14 cellular contexts compared by ENCODE assay signal in genomic region chr4:40452490-40452813, GRCh38.
DNase-seq lines count a peak whose midpoint lies in the region; ATAC-seq, FAIRE-seq and TF ChIP-seq lines count a peak whose summit lies in the region.
"Had no signal": no experiment of that assay in that cellular context is flagged by ENCODE, and none has a peak within 500 bp of the region (broad histone marks: within the 10 kb centered on the region; RNA-seq: fewer than 3 reads in every experiment).

No MANE protein-coding gene starts in this region.

- TF ChIP-seq CTCF in CD8-positive, alpha-beta T cell (IDR thresholded peaks at IDR 0.05): no peak
- TF ChIP-seq CTCF in MM.1S (IDR thresholded peaks at IDR 0.05; ENCODE audit: low read length) (no peak), HepG2 (CRISPR knock-in tag; IDR thresholded peaks at IDR 0.05) (no peak), uterus (IDR thresholded peaks at IDR 0.05) (no peak), type B pancreatic cell (conservative IDR thresholded peaks at IDR 0.05) (no peak)

- H3K27me3 ChIP-seq in CD8-positive, alpha-beta T cell (ENCODE audit: insufficient read depth, low read length): no peaks in the 10 kb centered on the region
- H3K27me3 ChIP-seq in MM.1S (replicated peaks; ENCODE audit: insufficient read depth, low read length) (no peaks in the 10 kb centered on the region), HepG2 (ENCODE audit: control insufficient read depth in 1 of 2, insufficient read depth in 2 of 2, low read length in 2 of 2) (no peaks in the 10 kb centered on the region; a peak in 1 of 5 replicates), uterus (no peaks in the 10 kb centered on the region)

- H3K9me3 Mint-ChIP-seq in CD8-positive, alpha-beta T cell: no peaks in the 10 kb centered on the region
- no peaks in the 10 kb centered on the region for H3K9me3 Mint-ChIP-seq in type B pancreatic cell
- H3K9me3 Mint-ChIP-seq: activated CD4-positive, alpha-beta memory T cell treated with anti-CD3 and anti-CD28 coated beads, Interleukin-2, amount 10 ng/mL, durations not matched to agents 7 days and 5 days; neural crest cell had no signal

- no peak for TF ChIP-seq RAD21 in HepG2 (CRISPR knock-in tag; IDR thresholded peaks at IDR 0.05)

- ATAC-seq in CD8-positive, alpha-beta T cell: no peak
- ATAC-seq in GM19351 (IDR thresholded peaks at IDR 0.05; ENCODE audit: unreplicated experiment): peak; percentile 17
- no peak for ATAC-seq in HepG2

- H3K9ac ChIP-seq in MM.1S (ENCODE audit: low read length) (no peak overlapping the region), HepG2 (ENCODE audit: insufficient read depth, low read depth, low read length) (no peak overlapping the region)
- H3K9ac ChIP-seq: SK-N-SH had no signal

- H3K27me3 Mint-ChIP-seq in CD8-positive, alpha-beta T cell (ENCODE audit: low read depth): no peaks in the 10 kb centered on the region
- H3K27me3 Mint-ChIP-seq in type B pancreatic cell: no peaks in the 10 kb centered on the region
- H3K27me3 Mint-ChIP-seq: activated CD4-positive, alpha-beta memory T cell treated with anti-CD3 and anti-CD28 coated beads, Interleukin-2, amount 10 ng/mL, durations not matched to agents 7 days and 5 days had no signal

- FAIRE-seq in HepG2 (lab: Jason Lieb, UNC): no peak
- FAIRE-seq: endothelial cell of umbilical vein had no signal

- no peak overlapping the region for H2AFZ ChIP-seq in MM.1S (ENCODE audit: low read length)
- H2AFZ ChIP-seq in HepG2 (ENCODE audit: low read length): no peak overlapping the region

- H3K79me2 ChIP-seq in MM.1S (ENCODE audit: low read length) (peaks cover 55% of the 10 kb centered on the region), HepG2 (ENCODE audit: insufficient read depth, low read length) (no peaks in the 10 kb centered on the region)

- no peaks in the 10 kb centered on the region for H3K36me3 ChIP-seq in CD8-positive, alpha-beta T cell (ENCODE audit: insufficient read depth, low read length)
- peaks cover 3% of the 10 kb centered on the region; the same call in 1 of the 2 replicates for H3K36me3 ChIP-seq in MM.1S (replicated peaks; ENCODE audit: insufficient read depth, low read length)
- no peaks in the 10 kb centered on the region for H3K36me3 ChIP-seq in HepG2 (replicated peaks in 1 of 2; ENCODE audit: control insufficient read depth in 1 of 2, insufficient read depth in 2 of 2, low read length in 2 of 2)
- no peaks in the 10 kb centered on the region for H3K36me3 ChIP-seq in uterus

- CTCF ChIA-PET in CD8-positive, alpha-beta T cell (lab: Charles Lee): interaction anchor here (0.9 kb wide), 1 partner anchor 127 kb away, joined by 4 read pairs; no protein-coding TSS in a partner anchor
- CTCF ChIA-PET in HepG2 (lab: Yijun Ruan, JAX; ENCODE audit: low intra/inter-chr PET ratio, low total read pairs): no interaction called here

- H3K9me3 ChIP-seq in CD8-positive, alpha-beta T cell (ENCODE audit: low read length): no peaks in the 10 kb centered on the region
- H3K9me3 ChIP-seq in MM.1S (replicated peaks; ENCODE audit: insufficient read depth, low read length) (no peaks in the 10 kb centered on the region), HepG2 (ENCODE audit: low read length) (no peaks in the 10 kb centered on the region), uterus (no peaks in the 10 kb centered on the region)
- H3K9me3 ChIP-seq: SK-N-SH had no signal

- H3K4me3 Mint-ChIP-seq in CD8-positive, alpha-beta T cell: peak overlapping the region; percentile 32
- no peak overlapping the region for H3K4me3 Mint-ChIP-seq in type B pancreatic cell
- H3K4me3 Mint-ChIP-seq: neural crest cell had no signal

- intact Hi-C loops in CD8-positive, alpha-beta T cell (cut with DNase I, micrococcal nuclease): no loop called here
- intact Hi-C loops in HepG2 (cut with micrococcal nuclease; ENCODE audit: unreplicated experiment): no loop called here
- intact Hi-C loops in uterus (cut with DNase I; ENCODE audit: low total_unique reads): no loop called here

- no peaks in the 10 kb centered on the region for H3K36me3 Mint-ChIP-seq in CD8-positive, alpha-beta T cell
- H3K36me3 Mint-ChIP-seq in type B pancreatic cell: peaks cover 4% of the 10 kb centered on the region

- H4K20me1 ChIP-seq in MM.1S (ENCODE audit: insufficient read depth, low read length) (no peaks in the 10 kb centered on the region), HepG2 (ENCODE audit: insufficient read depth, low read length) (no peaks in the 10 kb centered on the region)

- H3K9me2 ChIP-seq in MM.1S (replicated peaks; ENCODE audit: insufficient read depth, low read length): no peaks in the 10 kb centered on the region
- H3K9me2 ChIP-seq: SK-N-SH had no signal

- H3K4me1 ChIP-seq in CD8-positive, alpha-beta T cell (ENCODE audit: insufficient read depth, low read length): peaks cover 2% of the 10 kb centered on the region
- peaks cover 17% of the 10 kb centered on the region for H3K4me1 ChIP-seq in MM.1S (ENCODE audit: low read length)
- H3K4me1 ChIP-seq in HepG2 (ENCODE audit: insufficient read depth, low read length): peaks cover 37% of the 10 kb centered on the region
- no peaks in the 10 kb centered on the region for H3K4me1 ChIP-seq in uterus

- TF ChIP-seq EP300 in HepG2 (IDR thresholded peaks at IDR 0.05; ENCODE audit: low read depth in 2 of 2, low read length in 2 of 2): no peak
- no peak for TF ChIP-seq EP300 in HepG2 (CRISPR knock-in tag; IDR thresholded peaks at IDR 0.05; ENCODE audit: borderline replicate concordance)

- H3K4me2 ChIP-seq in MM.1S (ENCODE audit: low read depth, low read length): peak overlapping the region; percentile 50
- 0 out of 2 replicates have a peak overlapping the region, but pooled peaks have one; percentile 7 for H3K4me2 ChIP-seq in HepG2 (ENCODE audit: low read depth, low read length)
- H3K4me2 ChIP-seq: SK-N-SH had no signal

- POLR2A ChIA-PET in CD8-positive, alpha-beta T cell (lab: Charles Lee): no interaction called here
- POLR2A ChIA-PET in HepG2 (lab: Yijun Ruan, JAX): no interaction called here

- H3K4me1 Mint-ChIP-seq in CD8-positive, alpha-beta T cell (ENCODE audit: low read depth): peaks cover 9% of the 10 kb centered on the region
- peaks cover 9% of the 10 kb centered on the region for H3K4me1 Mint-ChIP-seq in type B pancreatic cell (ENCODE audit: unreplicated experiment)
- H3K4me1 Mint-ChIP-seq: neural crest cell had no signal

- H3K4me3 ChIP-seq in CD8-positive, alpha-beta T cell (ENCODE audit: low read depth, low read length): no peak overlapping the region
- no peak overlapping the region for H3K4me3 ChIP-seq in MM.1S (ENCODE audit: low read length)
- no peak overlapping the region for H3K4me3 ChIP-seq in HepG2 (replicated peaks in 1 of 3; ENCODE audit: insufficient read depth in 1 of 3, low read depth in 2 of 3, low read length in 3 of 3)
- H3K4me3 ChIP-seq in uterus: no peak overlapping the region

- no peak overlapping the region for H3K27ac ChIP-seq in CD8-positive, alpha-beta T cell (ENCODE audit: low read depth, low read length)
- peak overlapping the region; percentile 27; the same call in 1 of the 2 replicates for H3K27ac ChIP-seq in MM.1S (ENCODE audit: low read length)
- H3K27ac ChIP-seq in HepG2 (ENCODE audit: extremely low read length, insufficient read depth, low read length): no peak overlapping the region
- no peak overlapping the region for H3K27ac ChIP-seq in uterus

- H3F3A ChIP-seq in MM.1S (ENCODE audit: insufficient read depth, low read length): peaks cover 20% of the 10 kb centered on the region

- in situ Hi-C loops in HepG2 (cut with HindIII; ENCODE audit: extremely low pct_ligation_motif_present, low pct_unique_long_range_greater_than_20kb) (no loop called here), ACHN (cut with HindIII; ENCODE audit: low pct_ligation_motif_present, low pct_unique_long_range_greater_than_20kb, low sequenced_read_pairs) (no loop called here)

- BruUV-seq in HepG2 (replicated peaks; lab: Mats Ljungman, UMichigan): no TSS peak

- no peak for DNase-seq in CD8-positive, alpha-beta T cell
- DNase-seq in MM.1S (no peak), HepG2 (ENCODE audit: low spot score) (no peak), T-helper 9 cell (no peak), uterus (no peak), type B pancreatic cell (ENCODE audit: extremely low spot score, unreplicated experiment) (no peak), ACHN (no peak)
- DNase-seq: activated CD4-positive, alpha-beta memory T cell treated with anti-CD3 and anti-CD28 coated beads, Interleukin-2, amount 10 ng/mL, durations not matched to agents 7 days and 5 days; amygdala; NCI-H526; SK-N-SH had no signal

- no peak overlapping the region for H3K27ac Mint-ChIP-seq in CD8-positive, alpha-beta T cell
- H3K27ac Mint-ChIP-seq in type B pancreatic cell: no peak overlapping the region
- H3K27ac Mint-ChIP-seq: activated CD4-positive, alpha-beta memory T cell treated with anti-CD3 and anti-CD28 coated beads, Interleukin-2, amount 10 ng/mL, durations not matched to agents 7 days and 5 days had no signal

- TF ChIP-seq POLR2A in HepG2 (IDR thresholded peaks at IDR 0.05; ENCODE audit: insufficient read depth in 1 of 2, low read depth in 2 of 2, low read length in 2 of 2): no peak
- TF ChIP-seq POLR2A in uterus (IDR thresholded peaks at IDR 0.05): no peak

- WGBS in HepG2 (ENCODE audit: low lambda C conversion rate): 89% methylated on average over 6 of the region's 6 CpGs

TF ChIP-seq in HepG2, 621 proteins besides CTCF, POLR2A, EP300 and RAD21:
- TF ChIP-seq TOPORS (CRISPR knock-in tag; IDR thresholded peaks at IDR 0.05): no peak
- TF ChIP-seq ZSCAN21 (CRISPR knock-in tag; IDR thresholded peaks at IDR 0.05; ENCODE audit: borderline replicate concordance): no peak
- TF ChIP-seq ZNF230 (CRISPR knock-in tag; IDR thresholded peaks at IDR 0.05): no peak
- TF ChIP-seq NR1H2 (CRISPR knock-in tag; IDR thresholded peaks at IDR 0.05; ENCODE audit: borderline replicate concordance, low read depth): no peak
- no peak for TF ChIP-seq MYNN (CRISPR knock-in tag; IDR thresholded peaks at IDR 0.05; ENCODE audit: low read depth)
- TF ChIP-seq HNF1B (CRISPR knock-in tag; IDR thresholded peaks at IDR 0.05): no peak
- TF ChIP-seq CREB1 (IDR thresholded peaks at IDR 0.05): no peak
- TF ChIP-seq CREB1 (CRISPR knock-in tag; IDR thresholded peaks at IDR 0.05): no peak
TF ChIP-seq in HepG2: peak in this region for 0.
